ENCODE assay signal across 2 cellular contexts in genomic region chr1:202235003-202235660, GRCh38.
TF ChIP-seq lines count a peak whose summit lies in the region.

No MANE protein-coding gene starts in this region.

TF ChIP-seq in SK-N-SH, 30 proteins besides CTCF, POLR2A, EP300 and RAD21 (continued from another document):
- TF ChIP-seq, protein P1, sequence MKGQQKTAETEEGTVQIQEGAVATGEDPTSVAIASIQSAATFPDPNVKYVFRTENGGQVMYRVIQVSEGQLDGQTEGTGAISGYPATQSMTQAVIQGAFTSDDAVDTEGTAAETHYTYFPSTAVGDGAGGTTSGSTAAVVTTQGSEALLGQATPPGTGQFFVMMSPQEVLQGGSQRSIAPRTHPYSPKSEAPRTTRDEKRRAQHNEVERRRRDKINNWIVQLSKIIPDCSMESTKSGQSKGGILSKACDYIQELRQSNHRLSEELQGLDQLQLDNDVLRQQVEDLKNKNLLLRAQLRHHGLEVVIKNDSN (IDR thresholded peaks at IDR 0.05; ENCODE audit: borderline replicate concordance, low read depth): no peak
- TF ChIP-seq REST (IDR thresholded peaks at IDR 0.05; ENCODE audit: low read depth, low read length): no peak
- TF ChIP-seq FOXM1 (IDR thresholded peaks at IDR 0.05; ENCODE audit: low read depth): no peak
- TF ChIP-seq, protein P2, sequence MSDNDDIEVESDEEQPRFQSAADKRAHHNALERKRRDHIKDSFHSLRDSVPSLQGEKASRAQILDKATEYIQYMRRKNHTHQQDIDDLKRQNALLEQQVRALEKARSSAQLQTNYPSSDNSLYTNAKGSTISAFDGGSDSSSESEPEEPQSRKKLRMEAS (IDR thresholded peaks at IDR 0.05; ENCODE audit: low read depth): no peak

TF ChIP-seq in SK-N-SH treated with all-trans-retinoic acid at 6 μM for 48 hours, 23 proteins besides CTCF, POLR2A, EP300 and RAD21 (continued from another document):
- TF ChIP-seq CREB5 (CRISPR knock-in tag; IDR thresholded peaks at IDR 0.05; ENCODE audit: low read depth) (no peak), ZNF70 (CRISPR knock-in tag; IDR thresholded peaks at IDR 0.05) (no peak), GLIS3 (CRISPR knock-in tag; IDR thresholded peaks at IDR 0.05) (no peak), TOX (CRISPR knock-in tag; IDR thresholded peaks at IDR 0.05; ENCODE audit: borderline replicate concordance) (no peak), PPARA (CRISPR knock-in tag; IDR thresholded peaks at IDR 0.05; ENCODE audit: borderline replicate concordance) (no peak), ISL1 (CRISPR knock-in tag; IDR thresholded peaks at IDR 0.05) (no peak), ZFP3 (CRISPR knock-in tag; IDR thresholded peaks at IDR 0.05) (no peak), BACH2 (CRISPR knock-in tag; IDR thresholded peaks at IDR 0.05; ENCODE audit: borderline replicate concordance) (no peak), SNAI2 (CRISPR knock-in tag; IDR thresholded peaks at IDR 0.05) (no peak), ZFP30 (CRISPR knock-in tag; IDR thresholded peaks at IDR 0.05) (no peak), RARB (CRISPR knock-in tag; IDR thresholded peaks at IDR 0.05) (no peak), ZC3H10 (CRISPR knock-in tag; IDR thresholded peaks at IDR 0.05) (no peak), TCF4 (CRISPR knock-in tag; IDR thresholded peaks at IDR 0.05; ENCODE audit: borderline replicate concordance) (no peak), ZNF8 (CRISPR knock-in tag; IDR thresholded peaks at IDR 0.05) (no peak)
- TF ChIP-seq, protein P3, sequence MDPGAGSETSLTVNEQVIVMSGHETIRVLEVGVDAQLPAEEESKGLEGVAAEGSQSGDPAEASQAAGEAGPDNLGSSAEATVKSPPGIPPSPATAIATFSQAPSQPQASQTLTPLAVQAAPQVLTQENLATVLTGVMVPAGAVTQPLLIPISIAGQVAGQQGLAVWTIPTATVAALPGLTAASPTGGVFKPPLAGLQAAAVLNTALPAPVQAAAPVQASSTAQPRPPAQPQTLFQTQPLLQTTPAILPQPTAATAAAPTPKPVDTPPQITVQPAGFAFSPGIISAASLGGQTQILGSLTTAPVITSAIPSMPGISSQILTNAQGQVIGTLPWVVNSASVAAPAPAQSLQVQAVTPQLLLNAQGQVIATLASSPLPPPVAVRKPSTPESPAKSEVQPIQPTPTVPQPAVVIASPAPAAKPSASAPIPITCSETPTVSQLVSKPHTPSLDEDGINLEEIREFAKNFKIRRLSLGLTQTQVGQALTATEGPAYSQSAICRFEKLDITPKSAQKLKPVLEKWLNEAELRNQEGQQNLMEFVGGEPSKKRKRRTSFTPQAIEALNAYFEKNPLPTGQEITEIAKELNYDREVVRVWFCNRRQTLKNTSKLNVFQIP (CRISPR knock-in tag; IDR thresholded peaks at IDR 0.05; ENCODE audit: borderline replicate concordance, low read depth): no peak
- TF ChIP-seq, protein P4, sequence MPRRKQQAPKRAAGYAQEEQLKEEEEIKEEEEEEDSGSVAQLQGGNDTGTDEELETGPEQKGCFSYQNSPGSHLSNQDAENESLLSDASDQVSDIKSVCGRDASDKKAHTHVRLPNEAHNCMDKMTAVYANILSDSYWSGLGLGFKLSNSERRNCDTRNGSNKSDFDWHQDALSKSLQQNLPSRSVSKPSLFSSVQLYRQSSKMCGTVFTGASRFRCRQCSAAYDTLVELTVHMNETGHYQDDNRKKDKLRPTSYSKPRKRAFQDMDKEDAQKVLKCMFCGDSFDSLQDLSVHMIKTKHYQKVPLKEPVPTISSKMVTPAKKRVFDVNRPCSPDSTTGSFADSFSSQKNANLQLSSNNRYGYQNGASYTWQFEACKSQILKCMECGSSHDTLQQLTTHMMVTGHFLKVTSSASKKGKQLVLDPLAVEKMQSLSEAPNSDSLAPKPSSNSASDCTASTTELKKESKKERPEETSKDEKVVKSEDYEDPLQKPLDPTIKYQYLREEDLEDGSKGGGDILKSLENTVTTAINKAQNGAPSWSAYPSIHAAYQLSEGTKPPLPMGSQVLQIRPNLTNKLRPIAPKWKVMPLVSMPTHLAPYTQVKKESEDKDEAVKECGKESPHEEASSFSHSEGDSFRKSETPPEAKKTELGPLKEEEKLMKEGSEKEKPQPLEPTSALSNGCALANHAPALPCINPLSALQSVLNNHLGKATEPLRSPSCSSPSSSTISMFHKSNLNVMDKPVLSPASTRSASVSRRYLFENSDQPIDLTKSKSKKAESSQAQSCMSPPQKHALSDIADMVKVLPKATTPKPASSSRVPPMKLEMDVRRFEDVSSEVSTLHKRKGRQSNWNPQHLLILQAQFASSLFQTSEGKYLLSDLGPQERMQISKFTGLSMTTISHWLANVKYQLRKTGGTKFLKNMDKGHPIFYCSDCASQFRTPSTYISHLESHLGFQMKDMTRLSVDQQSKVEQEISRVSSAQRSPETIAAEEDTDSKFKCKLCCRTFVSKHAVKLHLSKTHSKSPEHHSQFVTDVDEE (CRISPR knock-in tag; IDR thresholded peaks at IDR 0.05): no peak
- TF ChIP-seq, protein P5, sequence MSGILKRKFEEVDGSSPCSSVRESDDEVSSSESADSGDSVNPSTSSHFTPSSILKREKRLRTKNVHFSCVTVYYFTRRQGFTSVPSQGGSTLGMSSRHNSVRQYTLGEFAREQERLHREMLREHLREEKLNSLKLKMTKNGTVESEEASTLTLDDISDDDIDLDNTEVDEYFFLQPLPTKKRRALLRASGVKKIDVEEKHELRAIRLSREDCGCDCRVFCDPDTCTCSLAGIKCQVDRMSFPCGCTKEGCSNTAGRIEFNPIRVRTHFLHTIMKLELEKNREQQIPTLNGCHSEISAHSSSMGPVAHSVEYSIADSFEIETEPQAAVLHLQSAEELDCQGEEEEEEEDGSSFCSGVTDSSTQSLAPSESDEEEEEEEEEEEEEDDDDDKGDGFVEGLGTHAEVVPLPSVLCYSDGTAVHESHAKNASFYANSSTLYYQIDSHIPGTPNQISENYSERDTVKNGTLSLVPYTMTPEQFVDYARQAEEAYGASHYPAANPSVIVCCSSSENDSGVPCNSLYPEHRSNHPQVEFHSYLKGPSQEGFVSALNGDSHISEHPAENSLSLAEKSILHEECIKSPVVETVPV (CRISPR knock-in tag; IDR thresholded peaks at IDR 0.05): no peak
